19 cellular contexts compared by ENCODE assay signal in the genomic region with DNA sequence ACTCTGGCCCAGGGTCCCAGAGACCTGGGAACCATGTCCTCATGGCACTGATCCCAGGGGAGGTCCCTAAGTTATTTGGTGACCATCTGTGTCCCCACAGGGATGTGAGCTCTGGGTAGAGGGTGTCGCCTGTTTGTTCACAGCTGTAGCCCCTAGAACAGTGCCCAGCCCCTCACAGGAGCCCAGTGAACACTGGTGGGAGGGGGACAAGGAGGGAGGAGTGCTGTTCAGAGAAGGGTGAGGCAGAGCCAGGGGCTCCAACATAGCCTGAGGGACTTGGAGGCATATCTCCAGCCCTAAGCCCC.
DNase-seq lines count a peak whose midpoint lies in the region; ATAC-seq and TF ChIP-seq lines count a peak whose summit lies in the region.
"Had no signal": no experiment of that assay in that cellular context is flagged by ENCODE, and none has a peak within 500 bp of the region (broad histone marks: within the 10 kb centered on the region; RNA-seq: fewer than 3 reads in every experiment).

No MANE protein-coding gene starts in this region.

- no peak overlapping the region for H3K14ac ChIP-seq in H9 (ENCODE audit: insufficient read depth, low read length)

- no peak overlapping the region for H3K4ac ChIP-seq in H9 (ENCODE audit: low read depth, low read length)

- no peak overlapping the region for H3K18ac ChIP-seq in H9 (ENCODE audit: insufficient read length, low read depth, low read length)

- H3K23me2 ChIP-seq in H9 (ENCODE audit: insufficient read length, low read depth, low read length, poor library complexity, severe bottlenecking): no peaks in the 10 kb centered on the region

- H3T11ph ChIP-seq in H9 (ENCODE audit: low read length): no peak overlapping the region

- H2BK20ac ChIP-seq in H9 (ENCODE audit: low read depth, low read length, poor library complexity, severe bottlenecking): no peak overlapping the region

- H3K27ac ChIP-seq in H9 (ENCODE audit: insufficient read length, low read depth, low read length) (no peak overlapping the region), endodermal cell (ENCODE audit: low read depth, low read length) (no peak overlapping the region), spleen (no peak overlapping the region)
- H3K27ac ChIP-seq: C4-2B, HL-60 had no signal

- H3K4me2 ChIP-seq in H9 (ENCODE audit: insufficient read depth, insufficient read length, low read length): no peak overlapping the region
- H3K4me2 ChIP-seq: GM23338 had no signal

- H3K23ac ChIP-seq in H9 (ENCODE audit: insufficient read length, low read depth, low read length): no peak overlapping the region

- H3K36me3 ChIP-seq in endodermal cell (ENCODE audit: control insufficient read depth, insufficient read depth, low read length) (no peaks in the 10 kb centered on the region), spleen (no peaks in the 10 kb centered on the region)

- no peaks in the 10 kb centered on the region for H3K36me3 Mint-ChIP-seq in activated CD8-positive, alpha-beta memory T cell treated with anti-CD3 and anti-CD28 coated beads, Interleukin-2, amount 10 ng/mL, durations not matched to agents 7 days and 5 days
- no peaks in the 10 kb centered on the region for H3K36me3 Mint-ChIP-seq in H9 (ENCODE audit: insufficient read depth in 1 of 3, low read depth in 3 of 3)
- no peaks in the 10 kb centered on the region for H3K36me3 Mint-ChIP-seq in endodermal cell (ENCODE audit: low read depth)

- no peak overlapping the region for H3K56ac ChIP-seq in H9 (ENCODE audit: insufficient read length, low read depth, low read length)

- H3K4me3 Mint-ChIP-seq in activated CD8-positive, alpha-beta memory T cell treated with anti-CD3 and anti-CD28 coated beads, Interleukin-2, amount 10 ng/mL, durations not matched to agents 7 days and 5 days: no peak overlapping the region
- H3K4me3 Mint-ChIP-seq in H9: no peak overlapping the region
- no peak overlapping the region for H3K4me3 Mint-ChIP-seq in endodermal cell
- H3K4me3 Mint-ChIP-seq: B cell; CD4-positive, alpha-beta T cell; GM23338; HFFc6 had no signal

- no peak overlapping the region for H2AFZ ChIP-seq in H9 (ENCODE audit: low read length)
- H2AFZ ChIP-seq: GM23338 had no signal

- peaks cover 4% of the 10 kb centered on the region for H3K27me3 Mint-ChIP-seq in activated CD8-positive, alpha-beta memory T cell treated with anti-CD3 and anti-CD28 coated beads, Interleukin-2, amount 10 ng/mL, durations not matched to agents 7 days and 5 days
- peaks cover 5% of the 10 kb centered on the region; the same call in 1 of the 2 replicates for H3K27me3 Mint-ChIP-seq in H9 (ENCODE audit: low read depth)
- H3K27me3 Mint-ChIP-seq in endodermal cell (ENCODE audit: insufficient read depth): no peaks in the 10 kb centered on the region

- WGBS in H9 (ENCODE audit: extremely low coverage, insufficient read length, low lambda C conversion rate): no CpG with 5 or more reads among the region's 1 CpG
- WGBS in endodermal cell (ENCODE audit: insufficient coverage in 1 of 2, insufficient read length in 1 of 2), 2 experiments: 93% methylated on average over 1 of the region's 1 CpG; no CpG with 5 or more reads in 1 of the 2 experiments
- WGBS in spleen, 5 donors: 75 to 100% (median 92%) methylated on average over 1 of the region's 1 CpG; no CpG with 5 or more reads in 1 of the 5 donors

- H2BK5ac ChIP-seq in H9 (ENCODE audit: insufficient read length, low read length): no peak overlapping the region

- in situ Hi-C loops in GM13977 (cut with MboI; ENCODE audit: low pct_unique_long_range_greater_than_20kb, low sequenced_read_pairs, unreplicated experiment): no loop called here

- no peak overlapping the region for H2AK5ac ChIP-seq in H9 (ENCODE audit: insufficient read length, low read length)

- H4K91ac ChIP-seq in H9 (ENCODE audit: insufficient read length, low read depth, low read length): no peak overlapping the region

- ATAC-seq in activated CD8-positive, alpha-beta memory T cell treated with anti-CD3 and anti-CD28 coated beads, Interleukin-2, amount 10 ng/mL, durations not matched to agents 7 days and 5 days: no peak
- ATAC-seq in HG03280 (IDR thresholded peaks at IDR 0.05; ENCODE audit: unreplicated experiment): no peak
- ATAC-seq: GM23338, HCT116 had no signal

- H3K4me1 ChIP-seq in H9 (ENCODE audit: insufficient read depth, low read length) (no peaks in the 10 kb centered on the region), endodermal cell (ENCODE audit: control insufficient read depth, insufficient read depth, low read length) (no peaks in the 10 kb centered on the region), spleen (no peaks in the 10 kb centered on the region)

- H3K9me3 Mint-ChIP-seq in activated CD8-positive, alpha-beta memory T cell treated with anti-CD3 and anti-CD28 coated beads, Interleukin-2, amount 10 ng/mL, durations not matched to agents 7 days and 5 days (ENCODE audit: low read depth): no peaks in the 10 kb centered on the region
- H3K9me3 Mint-ChIP-seq in H9: no peaks in the 10 kb centered on the region; a peak in 2 of 5 replicates
- no peaks in the 10 kb centered on the region for H3K9me3 Mint-ChIP-seq in endodermal cell
- H3K9me3 Mint-ChIP-seq: CD4-positive, alpha-beta T cell had no signal

- TF ChIP-seq CTCF in H9 (conservative IDR thresholded peaks at IDR 0.05) (no peak), endodermal cell (conservative IDR thresholded peaks at IDR 0.05) (no peak), spleen (IDR thresholded peaks at IDR 0.05 in 8 of 11, conservative IDR thresholded peaks at IDR 0.05 in 3 of 11) (no peak), GM13977 (IDR thresholded peaks at IDR 0.05; ENCODE audit: extremely low read depth, insufficient read depth, missing control alignments) (no peak)

- CTCF ChIA-PET in activated CD8-positive, alpha-beta memory T cell treated with anti-CD3 and anti-CD28 coated beads, Interleukin-2, amount 10 ng/mL, durations not matched to agents 7 days and 5 days (lab: Charles Lee): no interaction called here

- no peak for TF ChIP-seq POLR2A in spleen (IDR thresholded peaks at IDR 0.05)

- H3K27me3 ChIP-seq in H9 (ENCODE audit: insufficient read depth, low read length) (no peaks in the 10 kb centered on the region), endodermal cell (ENCODE audit: control insufficient read depth, insufficient read depth, low read length, poor library complexity, severe bottlenecking) (no peaks in the 10 kb centered on the region), spleen (replicated peaks in 1 of 7) (peaks cover 0 to 57% (median 0%) of the 10 kb centered on the region in 7 donors)

- no peaks in the 10 kb centered on the region for H3K79me2 ChIP-seq in H9 (ENCODE audit: insufficient read depth, low read length)

- H2BK15ac ChIP-seq in H9 (ENCODE audit: low read depth, low read length): no peak overlapping the region

- no peak overlapping the region for H2BK120ac ChIP-seq in H9 (ENCODE audit: low read depth, low read length, poor library complexity, severe bottlenecking)

- no peak overlapping the region for H4K5ac ChIP-seq in H9 (ENCODE audit: insufficient read length, low read depth, low read length)

- DNase-seq in activated CD8-positive, alpha-beta memory T cell treated with anti-CD3 and anti-CD28 coated beads for 24 hours: peak; percentile 43
- no peak for DNase-seq in activated CD8-positive, alpha-beta memory T cell treated with anti-CD3 and anti-CD28 coated beads, Interleukin-2, amount 10 ng/mL, durations not matched to agents 7 days and 5 days
- DNase-seq in H9 (peak; percentile 6), endodermal cell (peak; percentile 24), spleen (peak; percentile 36), GM13977 (ENCODE audit: low spot score) (no peak), HK-2 (ENCODE audit: unreplicated experiment) (no peak)
- DNase-seq: 8988T; CD4-positive, alpha-beta T cell; DMS153; DMS79; GDM1; HFFc6 had no signal

- H4K20me1 ChIP-seq in H9 (ENCODE audit: control insufficient read depth, insufficient read depth, insufficient read length): no peaks in the 10 kb centered on the region

- no peak overlapping the region for H2BK12ac ChIP-seq in H9 (ENCODE audit: insufficient read length, low read depth, low read length)

- no peaks in the 10 kb centered on the region for H3K79me1 ChIP-seq in H9 (ENCODE audit: insufficient read depth, low read depth, low read length, poor library complexity, severe bottlenecking)

- H3K9ac ChIP-seq in H9 (ENCODE audit: extremely low read depth, insufficient read length, low read length) (no peak overlapping the region), endodermal cell (ENCODE audit: extremely low read depth, low read length, poor library complexity, severe bottlenecking) (no peak overlapping the region)

- no peaks in the 10 kb centered on the region for H3K9me3 ChIP-seq in H9 (ENCODE audit: control insufficient read depth, low read depth, low read length)
- H3K9me3 ChIP-seq in endodermal cell (ENCODE audit: control insufficient read depth, low read length): peaks cover 4% of the 10 kb centered on the region
- H3K9me3 ChIP-seq in spleen: peaks cover 0 to 15% (median 0%) of the 10 kb centered on the region in 8 donors

- H4K8ac ChIP-seq in H9 (replicated peaks; ENCODE audit: insufficient read length, low read depth, low read length): no peak overlapping the region

- no peaks in the 10 kb centered on the region for H3K4me1 Mint-ChIP-seq in activated CD8-positive, alpha-beta memory T cell treated with anti-CD3 and anti-CD28 coated beads, Interleukin-2, amount 10 ng/mL, durations not matched to agents 7 days and 5 days
- H3K4me1 Mint-ChIP-seq in H9 (0 out of 4 replicates have a peak, but pooled peaks cover 0 to 2% of the 10 kb centered on the region in 2 experiments), endodermal cell (peaks cover 22% of the 10 kb centered on the region)
- H3K4me1 Mint-ChIP-seq: B cell, GM23338 had no signal

- H3K4me3 ChIP-seq in endodermal cell (ENCODE audit: low read length) (no peak overlapping the region), spleen (no peak overlapping the region)
- H3K4me3 ChIP-seq: GM23338 had no signal

- H3K27ac Mint-ChIP-seq in activated CD8-positive, alpha-beta memory T cell treated with anti-CD3 and anti-CD28 coated beads, Interleukin-2, amount 10 ng/mL, durations not matched to agents 7 days and 5 days: no peak overlapping the region
- no peak overlapping the region for H3K27ac Mint-ChIP-seq in H9
- H3K27ac Mint-ChIP-seq in endodermal cell: no peak overlapping the region
- H3K27ac Mint-ChIP-seq: B cell; CD4-positive, alpha-beta T cell; GM23338; HFFc6 had no signal

- intact Hi-C loops in spleen (cut with DNase I; ENCODE audit: low total_unique reads): no loop called here

Comparison
In these comparisons a context has a peak if more than half of its experiments do, and no peak if none do; other contexts are left out.
1. DNase-seq: peak in activated CD8-positive, alpha-beta memory T cell treated with anti-CD3 and anti-CD28 coated beads for 24 hours (single experiment), H9 (single experiment), endodermal cell (single experiment) and spleen (single experiment); none in activated CD8-positive, alpha-beta memory T cell treated with anti-CD3 and anti-CD28 coated beads, Interleukin-2, amount 10 ng/mL, durations not matched to agents 7 days and 5 days (single experiment), GM13977 (single experiment) and HK-2 (single experiment).